Comparison of ENCODE assay signal across 14 cellular contexts in genomic region chr19:49071860-49072547, GRCh38. TPM values are rescaled to one million over a fixed set of nuclear protein-coding genes. Genes with fewer than 3 reads are reported as not detected.
DNase-seq lines count a peak whose midpoint lies in the region; ATAC-seq and TF ChIP-seq lines count a peak whose summit lies in the region.
"Had no signal": no experiment of that assay in that cellular context is flagged by ENCODE, and none has a peak within 500 bp of the region (broad histone marks: within the 10 kb centered on the region; RNA-seq: fewer than 3 reads in every experiment).

No MANE protein-coding gene starts in this region.

- ATAC-seq in activated naive CD8-positive, alpha-beta T cell treated with anti-CD3 and anti-CD28 coated beads, Interleukin-2, amount 50 U/mL, for 24 hours: no peak
- ATAC-seq in RWPE2 (ENCODE audit: low read depth) (0 out of 3 replicates have a peak, but pooled peaks have one; percentile 9), esophagus mucosa (peak; percentile 21), HG03571 (IDR thresholded peaks at IDR 0.05; ENCODE audit: unreplicated experiment) (no peak)
- ATAC-seq: activated T-helper 17 cell treated with anti-CD3 and anti-CD28 coated beads, Interleukin-2, amount 50 U/mL, for 72 hours; GM12878 had no signal

- H3K4me3 ChIP-seq in RWPE2 (ENCODE audit: severe bottlenecking): peak overlapping the region; percentile 14
- H3K4me3 ChIP-seq in skeletal muscle cell (ENCODE audit: low read depth, low read length): peak overlapping the region; percentile 15
- H3K4me3 ChIP-seq: GM12878 had no signal

- H3K27ac Mint-ChIP-seq in activated naive CD8-positive, alpha-beta T cell treated with anti-CD3 and anti-CD28 coated beads, Interleukin-2, amount 50 U/mL, for 24 hours: no peak overlapping the region
- no peak overlapping the region for H3K27ac Mint-ChIP-seq in activated naive CD8-positive, alpha-beta T cell treated with anti-CD3 and anti-CD28 coated beads for 36 hours
- H3K27ac Mint-ChIP-seq: activated T-helper 17 cell treated with anti-CD3 and anti-CD28 coated beads, Interleukin-2, amount 50 U/mL, for 72 hours had no signal

- H3K9me3 ChIP-seq in RWPE2 (ENCODE audit: severe bottlenecking): no peaks in the 10 kb centered on the region

- H3K27me3 ChIP-seq in RWPE2 (ENCODE audit: insufficient read depth, poor library complexity, severe bottlenecking): peaks cover 34% of the 10 kb centered on the region

- H3K4me1 ChIP-seq in RWPE2 (ENCODE audit: insufficient read depth, poor library complexity, severe bottlenecking): peaks cover 3% of the 10 kb centered on the region

- peaks cover 5% of the 10 kb centered on the region for H3K36me3 Mint-ChIP-seq in activated naive CD8-positive, alpha-beta T cell treated with anti-CD3 and anti-CD28 coated beads, Interleukin-2, amount 50 U/mL, for 24 hours (ENCODE audit: low read depth)
- peaks cover 2% of the 10 kb centered on the region for H3K36me3 Mint-ChIP-seq in activated naive CD8-positive, alpha-beta T cell treated with anti-CD3 and anti-CD28 coated beads for 36 hours

- TF ChIP-seq CTCF in RWPE2 (IDR thresholded peaks at IDR 0.05; ENCODE audit: poor library complexity, severe bottlenecking): no peak

- H3K9me3 Mint-ChIP-seq in activated naive CD8-positive, alpha-beta T cell treated with anti-CD3 and anti-CD28 coated beads, Interleukin-2, amount 50 U/mL, for 24 hours: no peaks in the 10 kb centered on the region
- H3K9me3 Mint-ChIP-seq in activated naive CD8-positive, alpha-beta T cell treated with anti-CD3 and anti-CD28 coated beads for 36 hours: peaks cover 1% of the 10 kb centered on the region
- H3K9me3 Mint-ChIP-seq: activated T-helper 17 cell treated with anti-CD3 and anti-CD28 coated beads, Interleukin-2, amount 50 U/mL, for 72 hours had no signal

- H3K4me3 Mint-ChIP-seq in activated naive CD8-positive, alpha-beta T cell treated with anti-CD3 and anti-CD28 coated beads, Interleukin-2, amount 50 U/mL, for 24 hours: no peak overlapping the region
- H3K4me3 Mint-ChIP-seq in activated naive CD8-positive, alpha-beta T cell treated with anti-CD3 and anti-CD28 coated beads for 36 hours: no peak overlapping the region

- H3K27me3 Mint-ChIP-seq in activated naive CD8-positive, alpha-beta T cell treated with anti-CD3 and anti-CD28 coated beads, Interleukin-2, amount 50 U/mL, for 24 hours: peaks cover 61% of the 10 kb centered on the region
- H3K27me3 Mint-ChIP-seq in activated naive CD8-positive, alpha-beta T cell treated with anti-CD3 and anti-CD28 coated beads for 36 hours: peaks cover 86% of the 10 kb centered on the region

- peaks cover 10% of the 10 kb centered on the region for H3K4me1 Mint-ChIP-seq in activated naive CD8-positive, alpha-beta T cell treated with anti-CD3 and anti-CD28 coated beads, Interleukin-2, amount 50 U/mL, for 24 hours
- peaks cover 10% of the 10 kb centered on the region for H3K4me1 Mint-ChIP-seq in activated naive CD8-positive, alpha-beta T cell treated with anti-CD3 and anti-CD28 coated beads for 36 hours

- H3K36me3 ChIP-seq in RWPE2 (ENCODE audit: low read depth): no peaks in the 10 kb centered on the region

- H3K27ac ChIP-seq in RWPE2 (ENCODE audit: poor library complexity, severe bottlenecking): no peak overlapping the region

- DNase-seq in activated naive CD8-positive, alpha-beta T cell treated with anti-CD3 and anti-CD28 coated beads, Interleukin-2, amount 50 U/mL, for 24 hours: peak; percentile 33
- no peak for DNase-seq in activated naive CD8-positive, alpha-beta T cell treated with anti-CD3 and anti-CD28 coated beads for 36 hours
- DNase-seq in RWPE2 (ENCODE audit: low spot score): no peak
- DNase-seq in skeletal muscle cell (ENCODE audit: low read depth): no peak
- DNase-seq in GOT3 (lab: John Stamatoyannopoulos, UW): no peak
- no peak for DNase-seq in COR-L47 (lab: John Stamatoyannopoulos, UW)
- DNase-seq: C1 segment of cervical spinal cord, MM.1S, NCI-H774 had no signal

RNA-seq across cellular contexts. Expression of gene KCNA7, which starts 0.5 kb away (rescaled TPM):
- total RNA-seq in activated naive CD8-positive, alpha-beta T cell treated with anti-CD3 and anti-CD28 coated beads for 36 hours: not detected
- not detected for total RNA-seq in esophagus mucosa
- total RNA-seq: activated T-helper 17 cell treated with anti-CD3 and anti-CD28 coated beads, Interleukin-2, amount 50 U/mL, for 72 hours; GM12878; omental fat pad had no signal

RNA-seq across cellular contexts. Expression of gene NTF4, which starts 7.4 kb away (rescaled TPM):
- not detected for total RNA-seq in activated naive CD8-positive, alpha-beta T cell treated with anti-CD3 and anti-CD28 coated beads for 36 hours
- total RNA-seq in esophagus mucosa: 5.6 TPM
- total RNA-seq: activated T-helper 17 cell treated with anti-CD3 and anti-CD28 coated beads, Interleukin-2, amount 50 U/mL, for 72 hours; GM12878 had no signal

RNA-seq across cellular contexts. Expression of gene SNRNP70, which starts 13.2 kb away (rescaled TPM):
- total RNA-seq in activated naive CD8-positive, alpha-beta T cell treated with anti-CD3 and anti-CD28 coated beads for 36 hours: 100 to 1,000 TPM; 205 to 230 TPM
- total RNA-seq in esophagus mucosa: 82.3 TPM

RNA-seq across cellular contexts. Expression of gene CGB7, which starts 14.5 kb away (rescaled TPM):
- not detected for total RNA-seq in activated naive CD8-positive, alpha-beta T cell treated with anti-CD3 and anti-CD28 coated beads for 36 hours
- total RNA-seq in esophagus mucosa: 0.52 TPM
- total RNA-seq: GM12878, omental fat pad had no signal

RNA-seq across cellular contexts. Expression of gene CGB8, which starts 23.1 kb away (rescaled TPM):
- total RNA-seq in activated naive CD8-positive, alpha-beta T cell treated with anti-CD3 and anti-CD28 coated beads for 36 hours: not detected
- not detected for total RNA-seq in esophagus mucosa
- total RNA-seq: activated T-helper 17 cell treated with anti-CD3 and anti-CD28 coated beads, Interleukin-2, amount 50 U/mL, for 72 hours; GM12878; omental fat pad had no signal

Comparison
In these comparisons a context has a peak if more than half of its experiments do, and no peak if none do; other contexts are left out.
1. ATAC-seq: peak in RWPE2 (single experiment) and esophagus mucosa (single experiment); none in activated naive CD8-positive, alpha-beta T cell treated with anti-CD3 and anti-CD28 coated beads, Interleukin-2, amount 50 U/mL, for 24 hours (single experiment) and HG03571 (single experiment).